In genomic region chr3:152629363-152630122, GRCh38 we compare ENCODE assay signal across 8 cellular contexts.
"Had no signal": no experiment of that assay in that cellular context is flagged by ENCODE, and none has a peak within 500 bp of the region (broad histone marks: within the 10 kb centered on the region; RNA-seq: fewer than 3 reads in every experiment).

No MANE protein-coding gene starts in this region.

- H3K27ac ChIP-seq: HL-60, KMS-11 had no signal

- H3K4me3 ChIP-seq: GM23338 had no signal

- DNase-seq: H7, HCEC 1CT, HFFc6, IMR-90, KBM-7 had no signal
